ENCODE assay signal across 5 cellular contexts in genomic region chr9:72346333-72346732, GRCh38.
"Had no signal": no experiment of that assay in that cellular context is flagged by ENCODE, and none has a peak within 500 bp of the region (broad histone marks: within the 10 kb centered on the region; RNA-seq: fewer than 3 reads in every experiment).

No MANE protein-coding gene starts in this region.

- H3K9me3 Mint-ChIP-seq: H9 had no signal

- H3K4me1 Mint-ChIP-seq: H9 had no signal

- H3K27ac Mint-ChIP-seq: H9 had no signal

- DNase-seq: GM23248, GOT3, H9, HCEC 1CT, IMR-90 had no signal

- H3K4me3 ChIP-seq: GM23248 had no signal

- H3K27ac ChIP-seq: GM23248 had no signal

- H3K4me3 Mint-ChIP-seq: H9 had no signal
